In genomic region chr14:21866479-21866878, GRCh38 we compare ENCODE assay signal across 27 cellular contexts.
DNase-seq lines count a peak whose midpoint lies in the region; ATAC-seq and TF ChIP-seq lines count a peak whose summit lies in the region.
"Had no signal": no experiment of that assay in that cellular context is flagged by ENCODE, and none has a peak within 500 bp of the region (broad histone marks: within the 10 kb centered on the region; RNA-seq: fewer than 3 reads in every experiment).

No MANE protein-coding gene starts in this region.

- peaks cover 41% of the 10 kb centered on the region for H3K4me1 Mint-ChIP-seq in activated naive CD4-positive, alpha-beta T cell treated with anti-CD3 and anti-CD28 coated beads for 36 hours (ENCODE audit: low read depth)
- no peaks in the 10 kb centered on the region for H3K4me1 Mint-ChIP-seq in stimulated activated effector memory CD8-positive, alpha-beta T cell treated with anti-CD3 and anti-CD28 coated beads, Interleukin-12 subunit alpha, Interleukin-12 subunit beta, amount 100 ng/mL, for 72 hours
- H3K4me1 Mint-ChIP-seq: nephron progenitor cell had no signal

- H3K36me3 ChIP-seq in RWPE2 (ENCODE audit: low read depth) (no peaks in the 10 kb centered on the region), left lung (no peaks in the 10 kb centered on the region)
- H3K36me3 ChIP-seq: HAP-1, right lobe of liver, SJCRH30, upper lobe of right lung had no signal

- DNase-seq in activated naive CD4-positive, alpha-beta T cell treated with anti-CD3 and anti-CD28 coated beads for 36 hours, result no peak
- DNase-seq in activated naive CD4-positive, alpha-beta T cell treated with anti-CD3 and anti-CD28 coated beads, Interleukin-2, amount 50 U/mL, for 16 hours, result no peak
- DNase-seq in RWPE2 (ENCODE audit: low spot score), result no peak
- peak; percentile 57 for DNase-seq in dermis blood vessel endothelial cell
- no peak for DNase-seq in stimulated activated effector memory CD8-positive, alpha-beta T cell treated with anti-CD3 and anti-CD28 coated beads, Interleukin-12 subunit alpha, Interleukin-12 subunit beta, amount 100 ng/mL, for 72 hours (ENCODE audit: low spot score in 2 of 2)
- no peak for DNase-seq in left lung
- DNase-seq: activated CD4-positive, alpha-beta T cell treated with anti-CD3 and anti-CD28 coated beads, Interleukin-2, amount 50 U/mL, for 4 hours; amygdala; C1 segment of cervical spinal cord; central memory CD4-positive, alpha-beta T cell; DMS153; foreskin fibroblast; GF-D8; NCI-H1417 treated with DMSO at 0.1 percent for 48 hours; NCI-H2107; NCI-H510A; nephron progenitor cell; right lobe of liver; SJCRH30; stimulated activated CD4-positive, alpha-beta T cell treated with anti-CD3 and anti-CD28 coated beads, Interleukin-15, amount 100 ng/mL, for 24 hours; stimulated activated CD8-positive, alpha-beta memory T cell treated with anti-CD3 and anti-CD28 coated beads, Interleukin-4, amount 100 ng/mL, for 48 hours; upper lobe of right lung had no signal

- ATAC-seq in RWPE2 (ENCODE audit: low read depth), result 0 out of 3 replicates have a peak, but pooled peaks have one; percentile 28
- no peak for ATAC-seq in stimulated activated effector memory CD8-positive, alpha-beta T cell treated with anti-CD3 and anti-CD28 coated beads, Interleukin-12 subunit alpha, Interleukin-12 subunit beta, amount 100 ng/mL, for 72 hours
- ATAC-seq in left lung, result no peak
- ATAC-seq in HG03175 (IDR thresholded peaks at IDR 0.05; ENCODE audit: unreplicated experiment), result no peak
- ATAC-seq: right lobe of liver, upper lobe of right lung had no signal

- H3K4me1 ChIP-seq in RWPE2 (ENCODE audit: insufficient read depth, poor library complexity, severe bottlenecking) (peaks cover 18% of the 10 kb centered on the region), left lung (no peaks in the 10 kb centered on the region)
- H3K4me1 ChIP-seq: HAP-1, parathyroid adenoma, right lobe of liver, SJCRH30, upper lobe of right lung had no signal

- no peak for TF ChIP-seq CTCF in RWPE2 (IDR thresholded peaks at IDR 0.05; ENCODE audit: poor library complexity, severe bottlenecking)
- no peak for TF ChIP-seq CTCF in left lung (IDR thresholded peaks at IDR 0.05)

- H3K27me3 Mint-ChIP-seq in activated naive CD4-positive, alpha-beta T cell treated with anti-CD3 and anti-CD28 coated beads for 36 hours (ENCODE audit: low read depth), result no peaks in the 10 kb centered on the region

- H3K9me3 ChIP-seq in RWPE2 (ENCODE audit: severe bottlenecking) (no peaks in the 10 kb centered on the region), left lung (no peaks in the 10 kb centered on the region)
- H3K9me3 ChIP-seq: HAP-1, right lobe of liver, SJCRH30, upper lobe of right lung had no signal

- H3K27ac ChIP-seq in RWPE2 (ENCODE audit: poor library complexity, severe bottlenecking), result no peak overlapping the region
- no peak overlapping the region for H3K27ac ChIP-seq in left lung
- H3K27ac ChIP-seq: epithelial cell of prostate, parathyroid adenoma, right lobe of liver, SJCRH30, upper lobe of right lung had no signal

- H3K4me3 Mint-ChIP-seq in activated naive CD4-positive, alpha-beta T cell treated with anti-CD3 and anti-CD28 coated beads for 36 hours, result peak overlapping the region; percentile 13
- H3K4me3 Mint-ChIP-seq in stimulated activated effector memory CD8-positive, alpha-beta T cell treated with anti-CD3 and anti-CD28 coated beads, Interleukin-12 subunit alpha, Interleukin-12 subunit beta, amount 100 ng/mL, for 72 hours, result peak overlapping the region; percentile 16
- H3K4me3 Mint-ChIP-seq: nephron progenitor cell had no signal

- H3K9me3 Mint-ChIP-seq in activated naive CD4-positive, alpha-beta T cell treated with anti-CD3 and anti-CD28 coated beads for 36 hours, result no peaks in the 10 kb centered on the region
- H3K9me3 Mint-ChIP-seq in stimulated activated effector memory CD8-positive, alpha-beta T cell treated with anti-CD3 and anti-CD28 coated beads, Interleukin-12 subunit alpha, Interleukin-12 subunit beta, amount 100 ng/mL, for 72 hours, result peaks cover 3% of the 10 kb centered on the region
- H3K9me3 Mint-ChIP-seq: activated T-helper 2 cell treated with anti-CD3 and anti-CD28 coated beads, Interferon-gamma antibody, Interleukin-2, Interleukin-4, amounts not matched to agents 10 μg/mL and 5 μg/mL and 100 μg/mL, durations not matched to agents 14 hours and 24 hours and 36 hours had no signal

- peaks cover 4% of the 10 kb centered on the region for H3K36me3 Mint-ChIP-seq in activated naive CD4-positive, alpha-beta T cell treated with anti-CD3 and anti-CD28 coated beads for 36 hours (ENCODE audit: low read depth)
- peaks cover 27% of the 10 kb centered on the region for H3K36me3 Mint-ChIP-seq in stimulated activated effector memory CD8-positive, alpha-beta T cell treated with anti-CD3 and anti-CD28 coated beads, Interleukin-12 subunit alpha, Interleukin-12 subunit beta, amount 100 ng/mL, for 72 hours

- intact Hi-C loops in activated naive CD4-positive, alpha-beta T cell treated with anti-CD3 and anti-CD28 coated beads for 36 hours (cut with micrococcal nuclease), result loop anchor here (5.0 to 10.0 kb wide), 4 partner anchors 626 to 988 kb away; no protein-coding TSS in a partner anchor
- intact Hi-C loops in left lung (cut with DNase I), result no loop called here

- CTCF ChIA-PET in activated naive CD4-positive, alpha-beta T cell treated with anti-CD3 and anti-CD28 coated beads for 36 hours (lab: Charles Lee), result interaction anchor here (0.7 to 1.1 kb wide), 3 partner anchors 14 to 704 kb away, joined by 3 to 5 read pairs (median 3); no protein-coding TSS in a partner anchor

- peak overlapping the region; percentile 71 for H3K27ac Mint-ChIP-seq in activated naive CD4-positive, alpha-beta T cell treated with anti-CD3 and anti-CD28 coated beads for 36 hours
- H3K27ac Mint-ChIP-seq in stimulated activated effector memory CD8-positive, alpha-beta T cell treated with anti-CD3 and anti-CD28 coated beads, Interleukin-12 subunit alpha, Interleukin-12 subunit beta, amount 100 ng/mL, for 72 hours, result no peak overlapping the region
- H3K27ac Mint-ChIP-seq: activated T-helper 2 cell treated with anti-CD3 and anti-CD28 coated beads, Interferon-gamma antibody, Interleukin-2, Interleukin-4, amounts not matched to agents 10 μg/mL and 5 μg/mL and 100 μg/mL, durations not matched to agents 14 hours and 24 hours and 36 hours; nephron progenitor cell had no signal

- H3K27me3 ChIP-seq in RWPE2 (ENCODE audit: insufficient read depth, poor library complexity, severe bottlenecking) (no peaks in the 10 kb centered on the region), left lung (no peaks in the 10 kb centered on the region)
- H3K27me3 ChIP-seq: right lobe of liver, SJCRH30, upper lobe of right lung had no signal

- H3K4me3 ChIP-seq in RWPE2 (ENCODE audit: severe bottlenecking), result no peak overlapping the region
- H3K4me3 ChIP-seq in left lung, result no peak overlapping the region
- H3K4me3 ChIP-seq: HAP-1, right lobe of liver, SJCRH30, upper lobe of right lung had no signal
